Comparison of ENCODE assay signal across 23 cellular contexts in the genomic region with DNA sequence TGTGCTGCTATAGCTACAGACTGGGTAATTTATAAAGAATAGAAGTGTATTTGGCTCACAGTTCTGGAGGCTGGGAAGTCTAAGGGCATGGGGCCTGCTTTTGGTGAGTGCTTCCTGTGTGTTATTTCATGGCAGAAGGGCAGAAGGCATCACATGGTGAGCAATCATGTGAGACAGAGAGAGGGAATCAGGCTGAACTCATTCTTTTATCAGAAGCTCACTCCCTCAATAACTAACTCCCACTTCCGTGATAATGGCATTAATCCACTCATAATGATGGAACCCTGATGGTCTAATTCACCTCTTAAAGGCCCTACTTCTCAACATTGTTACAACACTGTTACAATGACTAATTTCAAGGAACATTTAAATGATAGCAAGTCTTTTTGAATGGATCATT.
"Had no signal": no experiment of that assay in that cellular context is flagged by ENCODE, and none has a peak within 500 bp of the region (broad histone marks: within the 10 kb centered on the region; RNA-seq: fewer than 3 reads in every experiment).

No MANE protein-coding gene starts in this region.

- H3K36me3 ChIP-seq: left lung, neutrophil, pancreas, right lobe of liver, suprapubic skin had no signal

- H3K9me3 ChIP-seq: gastrocnemius medialis, mucosa of descending colon, neutrophil, pancreas, right lobe of liver, suprapubic skin, thyroid gland had no signal

- H3K27me3 ChIP-seq: dorsolateral prefrontal cortex, gastrocnemius medialis, left lung, neutrophil, pancreas, right lobe of liver, suprapubic skin, thyroid gland had no signal

- ATAC-seq: esophagus mucosa; gastrocnemius medialis; left lung; mucosa of descending colon; natural killer cell treated with Interleukin-12 subunit alpha and Interleukin-12 subunit beta and Interleukin-15 and Interleukin-18, amount 100 ng/mL, for 72 hours; pancreas; right lobe of liver; stimulated activated naive CD8-positive, alpha-beta T cell treated with anti-CD3 and anti-CD28 coated beads, Interleukin-15, amount 100 ng/mL, for 72 hours had no signal

- DNase-seq: central memory CD4-positive, alpha-beta T cell; dorsolateral prefrontal cortex; effector CD8-positive, alpha-beta T cell; endodermal cell; gastrocnemius medialis; head of caudate nucleus; left lung; mesenchymal stem cell; mucosa of descending colon; naive B cell; pancreas; right lobe of liver; stimulated activated CD4-positive, alpha-beta T cell treated with anti-CD3 and anti-CD28 coated beads, Interleukin-4, amount 100 ng/mL, for 1 hour; stimulated activated CD8-positive, alpha-beta memory T cell treated with anti-CD3 and anti-CD28 coated beads, Interleukin-4, amount 100 ng/mL, for 48 hours; stimulated activated naive CD4-positive, alpha-beta T cell; stimulated activated naive CD8-positive, alpha-beta T cell treated with anti-CD3 and anti-CD28 coated beads, Interleukin-15, amount 100 ng/mL, for 72 hours; thyroid gland; trophoblast cell had no signal

- H3K27ac ChIP-seq: dorsolateral prefrontal cortex, epithelial cell of prostate, gastrocnemius medialis, left lung, neutrophil, pancreas, right lobe of liver, suprapubic skin, thyroid gland had no signal

- H3K4me1 ChIP-seq: gastrocnemius medialis, left lung, pancreas, right lobe of liver, suprapubic skin, thyroid gland had no signal

- H3K4me3 ChIP-seq: dorsolateral prefrontal cortex, gastrocnemius medialis, left lung, mucosa of descending colon, pancreas, right lobe of liver, suprapubic skin, thyroid gland had no signal
